1 cellular context compared by ENCODE assay signal in genomic region chr20:45337367-45338120, GRCh38.
A peak's percentile ranks its signal among the peaks of the same experiment; 100 is the strongest.
TF ChIP-seq lines count a peak whose summit lies in the region.

No MANE protein-coding gene starts in this region.

TF ChIP-seq in HepG2, 621 proteins besides CTCF, POLR2A, EP300 and RAD21 (continues in another document):
- TF ChIP-seq AGO2 (optimal IDR thresholded peaks at IDR 0.05; ENCODE audit: low read depth, low read length) (peak; percentile 51), HDAC2 (CRISPR knock-in tag; IDR thresholded peaks at IDR 0.05) (peak; percentile 43), ZBTB39 (CRISPR knock-in tag; IDR thresholded peaks at IDR 0.05) (0 out of 2 replicates have a peak, but pooled peaks have one; percentile 6), ZNF460 (CRISPR knock-in tag; IDR thresholded peaks at IDR 0.05; ENCODE audit: borderline replicate concordance) (no peak), MZF1 (CRISPR knock-in tag; IDR thresholded peaks at IDR 0.05; ENCODE audit: borderline replicate concordance) (0 out of 2 replicates have a peak, but pooled peaks have one; percentile 82), RBFOX2 (IDR thresholded peaks at IDR 0.05; ENCODE audit: low read depth, low read length) (peak; percentile 59), MAZ (IDR thresholded peaks at IDR 0.05; ENCODE audit: borderline replicate concordance, low read depth, low read length) (no peak), MAZ (CRISPR knock-in tag; IDR thresholded peaks at IDR 0.05; ENCODE audit: low read depth) (0 out of 2 replicates have a peak, but pooled peaks have one; percentile 7), NR3C1 (CRISPR knock-in tag; IDR thresholded peaks at IDR 0.05) (no peak), ZSCAN31 (CRISPR knock-in tag; IDR thresholded peaks at IDR 0.05; ENCODE audit: low read depth) (peak; percentile 24; the same call in 1 of the 2 replicates), ARID5B (CRISPR knock-in tag; IDR thresholded peaks at IDR 0.05) (0 out of 2 replicates have a peak, but pooled peaks have one; percentile 1), ZSCAN29 (CRISPR knock-in tag; conservative IDR thresholded peaks at IDR 0.05) (peak; percentile 54; the same call in 1 of the 2 replicates), NR2F1 (CRISPR knock-in tag; IDR thresholded peaks at IDR 0.05) (peak in 1 of 2 experiments; percentile 2; a peak in 3 of 4 replicates), GTF2F1 (IDR thresholded peaks at IDR 0.05; ENCODE audit: low read length) (no peak), ZNF792 (CRISPR knock-in tag; IDR thresholded peaks at IDR 0.05) (0 out of 2 replicates have a peak, but pooled peaks have one; percentile 13), ZNF510 (CRISPR knock-in tag; IDR thresholded peaks at IDR 0.05; ENCODE audit: low read depth) (peak; percentile 73; the same call in 1 of the 2 replicates), ZBTB33 (CRISPR knock-in tag; IDR thresholded peaks at IDR 0.05) (0 out of 2 replicates have a peak, but pooled peaks have one; percentile 5), ZNF280D (CRISPR knock-in tag; IDR thresholded peaks at IDR 0.05) (peak; percentile 94), ETV6 (CRISPR knock-in tag; conservative IDR thresholded peaks at IDR 0.05) (no peak), ZNF317 (CRISPR knock-in tag; IDR thresholded peaks at IDR 0.05) (no peak), FOXO4 (CRISPR knock-in tag; conservative IDR thresholded peaks at IDR 0.05) (no peak), HNRNPL (IDR thresholded peaks at IDR 0.05; ENCODE audit: low read depth, low read length) (0 out of 2 replicates have a peak, but pooled peaks have one; percentile 49), GABPA (IDR thresholded peaks at IDR 0.05; ENCODE audit: low read depth, low read length) (no peak), GABPA (CRISPR knock-in tag; IDR thresholded peaks at IDR 0.05; ENCODE audit: low read depth) (peak; percentile 24; the same call in 1 of the 2 replicates), EEA1 (CRISPR knock-in tag; IDR thresholded peaks at IDR 0.05; ENCODE audit: borderline replicate concordance) (peak; percentile 78; the same call in 1 of the 2 replicates), MYNN (CRISPR knock-in tag; IDR thresholded peaks at IDR 0.05; ENCODE audit: low read depth) (no peak), KDM3A (CRISPR knock-in tag; IDR thresholded peaks at IDR 0.05; ENCODE audit: low read depth) (no peak), AHDC1 (CRISPR knock-in tag; IDR thresholded peaks at IDR 0.05; ENCODE audit: borderline replicate concordance) (no peak), KAT7 (CRISPR knock-in tag; IDR thresholded peaks at IDR 0.05; ENCODE audit: borderline replicate concordance) (0 out of 2 replicates have a peak, but pooled peaks have one; percentile 34), SOX5 (CRISPR knock-in tag; IDR thresholded peaks at IDR 0.05; ENCODE audit: borderline replicate concordance) (peak; percentile 3; the same call in 1 of the 2 replicates), BHLHE40 (IDR thresholded peaks at IDR 0.05; ENCODE audit: low read length) (peak; percentile 62; the same call in 1 of the 2 replicates), ZNF354B (CRISPR knock-in tag; IDR thresholded peaks at IDR 0.05) (0 out of 2 replicates have a peak, but pooled peaks have one; percentile 60), ZBTB42 (CRISPR knock-in tag; IDR thresholded peaks at IDR 0.05) (peak; percentile 76), NFE2 (CRISPR knock-in tag; IDR thresholded peaks at IDR 0.05) (no peak), ZSCAN9 (CRISPR knock-in tag; IDR thresholded peaks at IDR 0.05; ENCODE audit: borderline replicate concordance) (peak; percentile 12; the same call in 1 of the 2 replicates), NFKBIZ (CRISPR knock-in tag; IDR thresholded peaks at IDR 0.05) (0 out of 2 replicates have a peak, but pooled peaks have one; percentile 16), SSRP1 (CRISPR knock-in tag; IDR thresholded peaks at IDR 0.05) (peak; percentile 83), RARA (CRISPR knock-in tag; IDR thresholded peaks at IDR 0.05) (peak; percentile 51), PITX1 (CRISPR knock-in tag; IDR thresholded peaks at IDR 0.05) (peak; percentile 56; the same call in 1 of the 2 replicates), HMGXB4 (CRISPR knock-in tag; IDR thresholded peaks at IDR 0.05; ENCODE audit: borderline replicate concordance in 1 of 2, low read depth in 1 of 2) (0 out of 4 replicates have a peak, but pooled peaks of 1 of the 2 experiments have one; percentile 17)
